Comparison of ENCODE assay signal across 7 cellular contexts in genomic region chr22:17401728-17402127, GRCh38. TPM values are rescaled to one million over a fixed set of nuclear protein-coding genes. Genes with fewer than 3 reads are reported as not detected.
"Had no signal": no experiment of that assay in that cellular context is flagged by ENCODE, and none has a peak within 500 bp of the region (broad histone marks: within the 10 kb centered on the region; RNA-seq: fewer than 3 reads in every experiment).

No MANE protein-coding gene starts in this region.

- DNase-seq: H9, HCEC 1CT, HFFc6 had no signal

- H3K9me3 Mint-ChIP-seq: GM23338, H9, IgD-negative memory B cell had no signal

- H3K27ac Mint-ChIP-seq: GM23338, HFFc6, IgD-negative memory B cell had no signal

- H2AFZ ChIP-seq: GM23338 had no signal

- H3K4me2 ChIP-seq: GM23338 had no signal

- H3K4me1 Mint-ChIP-seq: IgD-negative memory B cell had no signal

- H3K27ac ChIP-seq: HL-60 had no signal

- ATAC-seq: GM23338, HepG2 had no signal

- H3K4me3 ChIP-seq: GM23338 had no signal

- H3K36me3 Mint-ChIP-seq: IgD-negative memory B cell had no signal

- H3K27me3 Mint-ChIP-seq: IgD-negative memory B cell had no signal

- H3K4me3 Mint-ChIP-seq: GM23338, H9, HFFc6, IgD-negative memory B cell had no signal

RNA-seq across cellular contexts. Expression of gene CECR2, which starts 32.5 kb away (rescaled TPM):
- total RNA-seq: HepG2, HFFc6 had no signal
- polyA plus RNA-seq: HepG2, IgD-negative memory B cell had no signal
